Comparison of ENCODE assay signal across 8 cellular contexts in genomic region chr11:65492637-65493366, GRCh38. TPM values are rescaled to one million over a fixed set of nuclear protein-coding genes. Genes with fewer than 3 reads are reported as not detected.
DNase-seq lines count a peak whose midpoint lies in the region; ATAC-seq and TF ChIP-seq lines count a peak whose summit lies in the region.

No MANE protein-coding gene starts in this region.

- peak; percentile 72 for DNase-seq in NCI-H2107 treated with DMSO at 0.1 percent for 48 hours (lab: John Stamatoyannopoulos, UW; ENCODE audit: unreplicated experiment)
- DNase-seq in NCI-H2107 (lab: John Stamatoyannopoulos, UW), result no peak
- peak; percentile 74 for DNase-seq in HS-5 (ENCODE audit: low read depth)
- peak; percentile 92 for DNase-seq in pons (ENCODE audit: low spot score)
- no peak for DNase-seq in cerebellar nuclear complex (lab: John Stamatoyannopoulos, UW)
- DNase-seq in GM13976 (ENCODE audit: low spot score), result no peak

- peaks cover 47 to 94% (median 79%) of the 10 kb centered on the region in 3 donors for H3K4me1 ChIP-seq in gastroesophageal sphincter

- H3K27me3 ChIP-seq in gastroesophageal sphincter, result no peaks in the 10 kb centered on the region

- peak; percentile 27 to 52 for TF ChIP-seq POLR2A in gastroesophageal sphincter (IDR thresholded peaks at IDR 0.05)

- H3K36me3 ChIP-seq in gastroesophageal sphincter, result no peaks in the 10 kb centered on the region

- H3K9me3 ChIP-seq in gastroesophageal sphincter, result no peaks in the 10 kb centered on the region

- in situ Hi-C loops in GM13976 (cut with MboI; ENCODE audit: low sequenced_read_pairs, unreplicated experiment), result no loop called here

- H3K4me3 ChIP-seq in WI38 (ENCODE audit: low read depth, low read length) (peak overlapping the region; percentile 21; the same call in 1 of the 2 replicates), gastroesophageal sphincter (peak overlapping the region in 1 of 2 donors; percentile 21)

- peak overlapping the region; percentile 96 to 99 (median 98) for H3K27ac ChIP-seq in gastroesophageal sphincter

- TF ChIP-seq CTCF in WI38 (IDR thresholded peaks at IDR 0.05; ENCODE audit: low read depth, low read length) (no peak), gastroesophageal sphincter (IDR thresholded peaks at IDR 0.05) (no peak), GM13976 (IDR thresholded peaks at IDR 0.05; ENCODE audit: borderline replicate concordance, control extremely low read depth, extremely low read depth, insufficient read depth, missing control alignments) (no peak)

- ATAC-seq in gastroesophageal sphincter, result peak; percentile 44

- 14 to 17% methylated on average over 3 to 4 of the region's 6 CpGs for WGBS in gastroesophageal sphincter (ENCODE audit: low coverage in 1 of 2), 2 donors

- TF ChIP-seq EP300 in gastroesophageal sphincter (IDR thresholded peaks at IDR 0.05), result no peak

RNA-seq across cellular contexts. Expression of gene MALAT1, which starts 6.0 kb away (rescaled TPM):
- over 10,000 TPM in 2 of 4 donors, 1,000 to 10,000 TPM in 2; 2,194 to 20,520 (median 8,164) TPM for total RNA-seq in gastroesophageal sphincter

RNA-seq across cellular contexts. Expression of gene SCYL1, which starts 32.1 kb away (rescaled TPM):
- total RNA-seq in gastroesophageal sphincter, result 10 to 100 TPM; 70.6 to 97.6 (median 89.2) TPM

Comparison
In these comparisons a context has a peak if more than half of its experiments do, and no peak if none do; other contexts are left out.
1. DNase-seq: peak in NCI-H2107 treated with DMSO at 0.1 percent for 48 hours (single experiment), HS-5 (single experiment) and pons (single experiment); none in NCI-H2107 (single experiment), cerebellar nuclear complex (0 of 2) and GM13976 (single experiment).